In the genomic region with DNA sequence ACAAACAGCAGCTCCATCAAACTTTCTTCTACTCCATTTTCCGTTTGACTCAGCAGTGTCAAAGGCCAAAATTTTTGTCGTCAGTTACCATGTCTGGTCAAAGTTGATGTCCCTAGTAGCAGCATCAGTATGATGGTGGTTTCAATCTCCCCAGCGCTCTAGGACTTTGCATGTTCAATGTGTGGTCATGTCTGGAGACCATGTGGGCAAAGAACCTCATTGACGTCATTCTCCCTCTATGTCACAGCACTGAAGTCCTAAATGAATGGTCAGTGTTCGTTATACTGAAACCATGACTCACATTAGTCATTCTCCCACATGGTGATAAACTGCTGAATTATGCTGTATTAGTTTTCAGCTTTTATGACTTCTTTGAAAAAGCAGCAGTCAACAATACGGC, we compare ENCODE assay signal across 8 cellular contexts. TPM values are rescaled to one million over a fixed set of nuclear protein-coding genes. Genes with fewer than 3 reads are reported as not detected.
DNase-seq lines count a peak whose midpoint lies in the region; ATAC-seq and TF ChIP-seq lines count a peak whose summit lies in the region.

No MANE protein-coding gene starts in this region.

- in situ Hi-C loops in HAP-1 (cut with MboI; ENCODE audit: low sequenced_read_pairs) = no loop called here

- no peak for TF ChIP-seq RAD21 in SK-N-SH (IDR thresholded peaks at IDR 0.05; ENCODE audit: low read length)

- H3K4me3 ChIP-seq in SK-N-SH (ENCODE audit: low read depth in 2 of 2, low read length in 1 of 2) (no peak overlapping the region), right atrium auricular region (no peak overlapping the region), HAP-1 (no peak overlapping the region)

- H3K9ac ChIP-seq in SK-N-SH = peak overlapping the region; percentile 55; the same call in 1 of the 2 replicates

- WGBS in SK-N-SH (ENCODE audit: low lambda C conversion rate) = 50% methylated on average over 6 of the region's 6 CpGs

- TF ChIP-seq CTCF in SK-N-SH (IDR thresholded peaks at IDR 0.05) (no peak), right atrium auricular region (IDR thresholded peaks at IDR 0.05) (no peak)

- H3K4me1 ChIP-seq in SK-N-SH (ENCODE audit: control insufficient read depth in 1 of 2, insufficient read depth in 2 of 2, low read depth in 1 of 2, low read length in 1 of 2) (peaks cover 0 to 50% of the 10 kb centered on the region in 2 experiments; a peak in 2 of 4 replicates), right atrium auricular region (peaks cover 0 to 21% of the 10 kb centered on the region in 2 donors), HAP-1 (no peaks in the 10 kb centered on the region)

- peak; percentile 64 to 74 for ATAC-seq in activated CD4-positive, CD25-positive, alpha-beta regulatory T cell treated with anti-CD3 and anti-CD28 coated beads, Interleukin-2, amount 50 U/mL, for 24 hours
- peak; percentile 93 for ATAC-seq in HG02759 (IDR thresholded peaks at IDR 0.05; ENCODE audit: unreplicated experiment)

- H3K79me2 ChIP-seq in SK-N-SH (ENCODE audit: insufficient read depth) = no peaks in the 10 kb centered on the region

- H3K36me3 ChIP-seq in SK-N-SH (replicated peaks in 1 of 2; ENCODE audit: control insufficient read depth in 1 of 2, insufficient read depth in 2 of 2, low read length in 1 of 2) = no peaks in the 10 kb centered on the region
- no peaks in the 10 kb centered on the region for H3K36me3 ChIP-seq in right atrium auricular region
- no peaks in the 10 kb centered on the region for H3K36me3 ChIP-seq in HAP-1 (replicated peaks)

- no peak for DNase-seq in activated CD4-positive, CD25-positive, alpha-beta regulatory T cell treated with anti-CD3 and anti-CD28 coated beads, Interleukin-2, amount 50 U/mL, for 72 hours
- DNase-seq in SK-N-SH (no peak), renal cortical epithelial cell (ENCODE audit: low read depth) (peak; percentile 84), right atrium auricular region (ENCODE audit: low spot score) (no peak), HAP-1 (ENCODE audit: low spot score in 2 of 2) (no peak), NCI-H1694 (lab: John Stamatoyannopoulos, UW) (no peak)

- H3K27ac ChIP-seq in SK-N-SH (ENCODE audit: low read depth in 2 of 2, low read length in 1 of 2) (peak overlapping the region in 1 of 2 experiments; percentile 96; a peak in 2 of 4 replicates), right atrium auricular region (no peak overlapping the region)

- no peaks in the 10 kb centered on the region for H3K9me3 ChIP-seq in SK-N-SH
- no peaks in the 10 kb centered on the region for H3K9me3 ChIP-seq in right atrium auricular region
- H3K9me3 ChIP-seq in HAP-1 = no peaks in the 10 kb centered on the region

- POLR2A ChIA-PET in SK-N-SH (lab: Yijun Ruan, JAX) = no interaction called here

- peak in 1 of 2 experiments; percentile 79; a peak in 2 of 4 replicates for TF ChIP-seq EP300 in SK-N-SH (IDR thresholded peaks at IDR 0.05; ENCODE audit: borderline replicate concordance in 1 of 2, low read depth in 1 of 2, low read length in 1 of 2)

- peaks cover 37% of the 10 kb centered on the region for H3F3A ChIP-seq in SK-N-SH (replicated peaks; ENCODE audit: insufficient read depth)

- CTCF ChIA-PET in SK-N-SH (lab: Yijun Ruan, JAX) = interaction anchor here (1.1 to 1.5 kb wide), 2 partner anchors 35 to 79 kb away, joined by 3 read pairs; no protein-coding TSS in a partner anchor

- H4K20me1 ChIP-seq in SK-N-SH (ENCODE audit: insufficient read depth) = no peaks in the 10 kb centered on the region

- no peak overlapping the region for H2AFZ ChIP-seq in SK-N-SH (ENCODE audit: low read depth)

- H3K4me2 ChIP-seq in SK-N-SH = peak overlapping the region; percentile 53

- H3K27me3 ChIP-seq in SK-N-SH (ENCODE audit: insufficient read depth) (no peaks in the 10 kb centered on the region), right atrium auricular region (no peaks in the 10 kb centered on the region), HAP-1 (ENCODE audit: low read depth) (peaks cover 7% of the 10 kb centered on the region; the same call in 1 of the 2 replicates)

- no peaks in the 10 kb centered on the region for H3K9me2 ChIP-seq in SK-N-SH

TF ChIP-seq in SK-N-SH, 30 proteins besides CTCF, POLR2A, EP300 and RAD21 (continues in another document):
- no peak for TF ChIP-seq SMC3 (IDR thresholded peaks at IDR 0.05; ENCODE audit: low read depth, low read length)
- TF ChIP-seq RFX5 (IDR thresholded peaks at IDR 0.05; ENCODE audit: low read length) = no peak
- TF ChIP-seq RCOR1 (IDR thresholded peaks at IDR 0.05; ENCODE audit: low read length) = no peak
- peak; percentile 87 for TF ChIP-seq TCF12 (IDR thresholded peaks at IDR 0.05)
- TF ChIP-seq, protein P1, sequence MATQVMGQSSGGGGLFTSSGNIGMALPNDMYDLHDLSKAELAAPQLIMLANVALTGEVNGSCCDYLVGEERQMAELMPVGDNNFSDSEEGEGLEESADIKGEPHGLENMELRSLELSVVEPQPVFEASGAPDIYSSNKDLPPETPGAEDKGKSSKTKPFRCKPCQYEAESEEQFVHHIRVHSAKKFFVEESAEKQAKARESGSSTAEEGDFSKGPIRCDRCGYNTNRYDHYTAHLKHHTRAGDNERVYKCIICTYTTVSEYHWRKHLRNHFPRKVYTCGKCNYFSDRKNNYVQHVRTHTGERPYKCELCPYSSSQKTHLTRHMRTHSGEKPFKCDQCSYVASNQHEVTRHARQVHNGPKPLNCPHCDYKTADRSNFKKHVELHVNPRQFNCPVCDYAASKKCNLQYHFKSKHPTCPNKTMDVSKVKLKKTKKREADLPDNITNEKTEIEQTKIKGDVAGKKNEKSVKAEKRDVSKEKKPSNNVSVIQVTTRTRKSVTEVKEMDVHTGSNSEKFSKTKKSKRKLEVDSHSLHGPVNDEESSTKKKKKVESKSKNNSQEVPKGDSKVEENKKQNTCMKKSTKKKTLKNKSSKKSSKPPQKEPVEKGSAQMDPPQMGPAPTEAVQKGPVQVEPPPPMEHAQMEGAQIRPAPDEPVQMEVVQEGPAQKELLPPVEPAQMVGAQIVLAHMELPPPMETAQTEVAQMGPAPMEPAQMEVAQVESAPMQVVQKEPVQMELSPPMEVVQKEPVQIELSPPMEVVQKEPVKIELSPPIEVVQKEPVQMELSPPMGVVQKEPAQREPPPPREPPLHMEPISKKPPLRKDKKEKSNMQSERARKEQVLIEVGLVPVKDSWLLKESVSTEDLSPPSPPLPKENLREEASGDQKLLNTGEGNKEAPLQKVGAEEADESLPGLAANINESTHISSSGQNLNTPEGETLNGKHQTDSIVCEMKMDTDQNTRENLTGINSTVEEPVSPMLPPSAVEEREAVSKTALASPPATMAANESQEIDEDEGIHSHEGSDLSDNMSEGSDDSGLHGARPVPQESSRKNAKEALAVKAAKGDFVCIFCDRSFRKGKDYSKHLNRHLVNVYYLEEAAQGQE (IDR thresholded peaks at IDR 0.05; ENCODE audit: low read depth, low read length) = no peak
- TF ChIP-seq, protein P2, sequence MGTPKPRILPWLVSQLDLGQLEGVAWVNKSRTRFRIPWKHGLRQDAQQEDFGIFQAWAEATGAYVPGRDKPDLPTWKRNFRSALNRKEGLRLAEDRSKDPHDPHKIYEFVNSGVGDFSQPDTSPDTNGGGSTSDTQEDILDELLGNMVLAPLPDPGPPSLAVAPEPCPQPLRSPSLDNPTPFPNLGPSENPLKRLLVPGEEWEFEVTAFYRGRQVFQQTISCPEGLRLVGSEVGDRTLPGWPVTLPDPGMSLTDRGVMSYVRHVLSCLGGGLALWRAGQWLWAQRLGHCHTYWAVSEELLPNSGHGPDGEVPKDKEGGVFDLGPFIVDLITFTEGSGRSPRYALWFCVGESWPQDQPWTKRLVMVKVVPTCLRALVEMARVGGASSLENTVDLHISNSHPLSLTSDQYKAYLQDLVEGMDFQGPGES (IDR thresholded peaks at IDR 0.05; ENCODE audit: low read depth, low read length) = no peak
- TF ChIP-seq EZH2phosphoT487 (IDR thresholded peaks at IDR 0.05; ENCODE audit: borderline replicate concordance, low read depth) = no peak
- peak; percentile 42; the same call in 1 of the 2 replicates for TF ChIP-seq POLR2AphosphoS5 (IDR thresholded peaks at IDR 0.05; ENCODE audit: low read depth, low read length)
- no peak for TF ChIP-seq TAF1 (IDR thresholded peaks at IDR 0.05; ENCODE audit: borderline replicate concordance, low read depth, low read length)
- TF ChIP-seq GATA2 (CRISPR knock-in tag; IDR thresholded peaks at IDR 0.05) = no peak
- TF ChIP-seq FOXM1 (IDR thresholded peaks at IDR 0.05; ENCODE audit: low read depth) = no peak
- TF ChIP-seq PBX3 (IDR thresholded peaks at IDR 0.05) = peak; percentile 78
- TF ChIP-seq NRF1 (IDR thresholded peaks at IDR 0.05; ENCODE audit: low read depth, low read length) = no peak
- TF ChIP-seq, protein P3, sequence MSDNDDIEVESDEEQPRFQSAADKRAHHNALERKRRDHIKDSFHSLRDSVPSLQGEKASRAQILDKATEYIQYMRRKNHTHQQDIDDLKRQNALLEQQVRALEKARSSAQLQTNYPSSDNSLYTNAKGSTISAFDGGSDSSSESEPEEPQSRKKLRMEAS (IDR thresholded peaks at IDR 0.05; ENCODE audit: low read depth) = peak; percentile 84
- TF ChIP-seq FOSL2 (IDR thresholded peaks at IDR 0.05; ENCODE audit: borderline replicate concordance, low read depth) = peak; percentile 95
- no peak for TF ChIP-seq MEF2A (IDR thresholded peaks at IDR 0.05; ENCODE audit: borderline replicate concordance, low read depth)
- no peak for TF ChIP-seq TEAD4 (IDR thresholded peaks at IDR 0.05; ENCODE audit: borderline replicate concordance, insufficient read depth)

RNA-seq across cellular contexts. Expression of gene SHC4, which starts 23.2 kb away (rescaled TPM):
- 1.6 and 1.9 TPM in 2 replicates for polyA plus RNA-seq in SK-N-SH (2012; rRNA removed)
- polyA plus RNA-seq in SK-N-SH (2012; cell fraction: cytosol; rRNA removed) = 1.7 and 1.9 TPM in 2 replicates
- 2.6 and 4.5 TPM in 2 replicates for polyA plus RNA-seq in SK-N-SH (2012; cell fraction: nucleus; rRNA removed)
- total RNA-seq in renal cortical epithelial cell = 0.89 and 7.3 TPM in 2 replicates
- 1 to 10 TPM; 4.9 to 5.3 TPM for total RNA-seq in right atrium auricular region
